ENCODE assay signal across 24 cellular contexts in genomic region chr11:12832828-12833227, GRCh38.
A peak's percentile ranks its signal among the peaks of the same experiment; 100 is the strongest.
DNase-seq lines count a peak whose midpoint lies in the region; ATAC-seq and TF ChIP-seq lines count a peak whose summit lies in the region.
"Had no signal": no experiment of that assay in that cellular context is flagged by ENCODE, and none has a peak within 500 bp of the region (broad histone marks: within the 10 kb centered on the region; RNA-seq: fewer than 3 reads in every experiment).

No MANE protein-coding gene starts in this region.

- no peaks in the 10 kb centered on the region for H4K20me1 ChIP-seq in mammary epithelial cell (ENCODE audit: insufficient read depth, low read length)

- peaks cover 6% of the 10 kb centered on the region for H3K36me3 Mint-ChIP-seq in MCF 10A (ENCODE audit: insufficient read depth, unreplicated experiment)
- H3K36me3 Mint-ChIP-seq: activated naive CD4-positive, alpha-beta T cell treated with anti-CD3 and anti-CD28 coated beads, Interleukin-2, amount 10 ng/mL, durations not matched to agents 7 days and 5 days had no signal

- WGBS in mammary epithelial cell (ENCODE audit: low coverage, missing lambda C conversion rate) = 86% methylated on average over 1 of the region's 1 CpG

- H3K36me3 ChIP-seq in mammary epithelial cell (ENCODE audit: insufficient read depth, low read length) = no peaks in the 10 kb centered on the region
- H3K36me3 ChIP-seq: esophagus squamous epithelium, heart left ventricle, left lung had no signal

- H3K9me3 ChIP-seq in mammary epithelial cell (replicated peaks; ENCODE audit: insufficient read depth, low read length) = no peaks in the 10 kb centered on the region
- H3K9me3 ChIP-seq: esophagus squamous epithelium, heart left ventricle, left lung had no signal

- no peak overlapping the region for H2AFZ ChIP-seq in mammary epithelial cell (ENCODE audit: low read depth, low read length)

- BruUV-seq in MCF 10A (replicated peaks; lab: Mats Ljungman, UMichigan) (no TSS peak), mammary epithelial cell (replicated peaks; lab: Mats Ljungman, UMichigan) (no TSS peak)

- DNase-seq in MCF 10A (ENCODE audit: unreplicated experiment) = no peak
- no peak for DNase-seq in mammary epithelial cell
- peak; percentile 69 for DNase-seq in NCI-H524 treated with DMSO at 0.1 percent for 48 hours (lab: John Stamatoyannopoulos, UW)
- DNase-seq in fibroblast of gingiva (ENCODE audit: low read depth) = peak; percentile 43
- DNase-seq in NCI-H187 treated with DMSO at 0.1 percent for 48 hours (lab: John Stamatoyannopoulos, UW) = no peak
- no peak for DNase-seq in GM19238 (ENCODE audit: insufficient read length, low spot score)
- no peak for DNase-seq in occipital lobe (lab: John Stamatoyannopoulos, UW)
- DNase-seq: activated CD4-positive, alpha-beta memory T cell treated with anti-CD3 and anti-CD28 coated beads, Interleukin-2, amount 10 ng/mL, durations not matched to agents 7 days and 5 days; activated naive CD4-positive, alpha-beta T cell treated with anti-CD3 and anti-CD28 coated beads, Interleukin-2, amount 10 ng/mL, durations not matched to agents 7 days and 5 days; activated T-cell treated with anti-CD3 and anti-CD28 coated beads, Interleukin-2, amount 50 U/mL, for 1 hour; aorta; effector CD4-positive, alpha-beta T cell; esophagus squamous epithelium; heart left ventricle; left lung; SHP77; stimulated activated CD4-positive, alpha-beta T cell treated with anti-CD3 and anti-CD28 coated beads, Interleukin-12 subunit alpha, Interleukin-12 subunit beta, amount 100 ng/mL, for 4 hours; stimulated activated CD8-positive, alpha-beta memory T cell treated with anti-CD3 and anti-CD28 coated beads, Interleukin-4, amount 100 ng/mL, for 48 hours; substantia nigra had no signal

- H3K9me3 Mint-ChIP-seq in MCF 10A (ENCODE audit: unreplicated experiment) = no peaks in the 10 kb centered on the region
- H3K9me3 Mint-ChIP-seq: activated CD4-positive, alpha-beta memory T cell treated with anti-CD3 and anti-CD28 coated beads, Interleukin-2, amount 10 ng/mL, durations not matched to agents 7 days and 5 days; activated naive CD4-positive, alpha-beta T cell treated with anti-CD3 and anti-CD28 coated beads, Interleukin-2, amount 10 ng/mL, durations not matched to agents 7 days and 5 days; central memory CD8-positive, alpha-beta T cell; T-helper 1 cell treated with Interleukin-12 subunit alpha and Interleukin-12 subunit beta and Interleukin-4 antibody, amounts not matched to agents 30 μg/mL and 1 μg/mL, for 36 hours had no signal

- ATAC-seq in GM19463 (IDR thresholded peaks at IDR 0.05; ENCODE audit: unreplicated experiment) = no peak
- ATAC-seq: heart left ventricle, K562, left lung, WTC11 had no signal

- no peak overlapping the region for H3K4me2 ChIP-seq in mammary epithelial cell (ENCODE audit: insufficient read depth, low read depth, low read length)

- H3K4me1 ChIP-seq in mammary epithelial cell (ENCODE audit: insufficient read depth, low read length) = peaks cover 9% of the 10 kb centered on the region

- peak overlapping the region; percentile 51 for H3K27ac Mint-ChIP-seq in MCF 10A (ENCODE audit: low read depth, unreplicated experiment)
- H3K27ac Mint-ChIP-seq: activated CD4-positive, alpha-beta memory T cell treated with anti-CD3 and anti-CD28 coated beads, Interleukin-2, amount 10 ng/mL, durations not matched to agents 7 days and 5 days; activated naive CD4-positive, alpha-beta T cell treated with anti-CD3 and anti-CD28 coated beads, Interleukin-2, amount 10 ng/mL, durations not matched to agents 7 days and 5 days; T-helper 1 cell treated with Interleukin-12 subunit alpha and Interleukin-12 subunit beta and Interleukin-4 antibody, amounts not matched to agents 30 μg/mL and 1 μg/mL, for 36 hours had no signal

- POLR2A ChIA-PET in MCF 10A (lab: Yijun Ruan, JAX) = interaction anchor here (1.0 to 1.2 kb wide), 4 partner anchors 10 to 153 kb away, joined by 3 to 4 read pairs (median 3); no protein-coding TSS in a partner anchor

- H3K4me3 Mint-ChIP-seq in MCF 10A (ENCODE audit: unreplicated experiment) = no peak overlapping the region
- H3K4me3 Mint-ChIP-seq: activated CD4-positive, alpha-beta memory T cell treated with anti-CD3 and anti-CD28 coated beads, Interleukin-2, amount 10 ng/mL, durations not matched to agents 7 days and 5 days; activated naive CD4-positive, alpha-beta T cell treated with anti-CD3 and anti-CD28 coated beads, Interleukin-2, amount 10 ng/mL, durations not matched to agents 7 days and 5 days; central memory CD8-positive, alpha-beta T cell; T-helper 1 cell treated with Interleukin-12 subunit alpha and Interleukin-12 subunit beta and Interleukin-4 antibody, amounts not matched to agents 30 μg/mL and 1 μg/mL, for 36 hours; WTC11 had no signal

- no peaks in the 10 kb centered on the region for H3K27me3 ChIP-seq in mammary epithelial cell (ENCODE audit: insufficient read depth, low read length)
- H3K27me3 ChIP-seq: esophagus squamous epithelium, heart left ventricle had no signal

- intact Hi-C loops in MCF 10A (cut with micrococcal nuclease) (no loop called here), mammary epithelial cell (cut with micrococcal nuclease) (no loop called here)

- H3K9ac ChIP-seq in mammary epithelial cell (ENCODE audit: insufficient read depth, low read length) = no peak overlapping the region

- peaks cover 93% of the 10 kb centered on the region for H3K79me2 ChIP-seq in mammary epithelial cell (ENCODE audit: insufficient read depth, low read length)

- dilution Hi-C loops in mammary epithelial cell (cut with HindIII; ENCODE audit: low sequenced_read_pairs) = no loop called here

- TF ChIP-seq CTCF in MCF 10A (IDR thresholded peaks at IDR 0.05; ENCODE audit: unreplicated experiment) (no peak), mammary epithelial cell (conservative IDR thresholded peaks at IDR 0.05 in 1 of 2, IDR thresholded peaks at IDR 0.05 in 1 of 2; ENCODE audit: extremely low read depth in 1 of 2, insufficient read depth in 1 of 2, low read depth in 1 of 2, low read length in 2 of 2) (peak in 1 of 2 donors; percentile 15)

- no peak overlapping the region for H3K27ac ChIP-seq in mammary epithelial cell (ENCODE audit: insufficient read depth, low read depth, low read length)
- H3K27ac ChIP-seq: heart left ventricle, left lung had no signal

- in situ Hi-C loops in mammary epithelial cell (cut with MboI; ENCODE audit: low sequenced_read_pairs in 2 of 2) = no loop called here

- CTCF ChIA-PET in MCF 10A (lab: Yijun Ruan, JAX) (no interaction called here), mammary epithelial cell (lab: Charles Lee; ENCODE audit: low non-redundant PET) (no interaction called here)

- H3K27me3 Mint-ChIP-seq in MCF 10A (ENCODE audit: insufficient read depth, unreplicated experiment) = no peaks in the 10 kb centered on the region

- peaks cover 38% of the 10 kb centered on the region for H3K4me1 Mint-ChIP-seq in MCF 10A (ENCODE audit: insufficient read depth, unreplicated experiment)

- no peak overlapping the region for H3K4me3 ChIP-seq in mammary epithelial cell (replicated peaks in 1 of 3; ENCODE audit: insufficient read depth in 1 of 3, low read depth in 2 of 3, low read length in 3 of 3)
- H3K4me3 ChIP-seq: esophagus squamous epithelium, heart left ventricle, K562, left lung had no signal

Comparison
In these comparisons a context has a peak if more than half of its experiments do, and no peak if none do; other contexts are left out.
1. DNase-seq: peak in NCI-H524 treated with DMSO at 0.1 percent for 48 hours (single experiment) and fibroblast of gingiva (single experiment); none in MCF 10A (single experiment), mammary epithelial cell (single experiment), NCI-H187 treated with DMSO at 0.1 percent for 48 hours (single experiment), GM19238 (single experiment) and occipital lobe (single experiment).